In genomic region chr10:14571866-14572507, GRCh38 we compare ENCODE assay signal across 9 cellular contexts.
DNase-seq lines count a peak whose midpoint lies in the region; ATAC-seq, FAIRE-seq and TF ChIP-seq lines count a peak whose summit lies in the region.
"Had no signal": no experiment of that assay in that cellular context is flagged by ENCODE, and none has a peak within 500 bp of the region (broad histone marks: within the 10 kb centered on the region; RNA-seq: fewer than 3 reads in every experiment).

No MANE protein-coding gene starts in this region.

- no peak for TF ChIP-seq CTCF in osteocyte (IDR thresholded peaks at IDR 0.05)
- TF ChIP-seq CTCF in lower leg skin (IDR thresholded peaks at IDR 0.05), result no peak

- intact Hi-C loops in activated T-helper 1 cell treated with anti-CD3 and anti-CD28 coated beads, Interleukin-12 subunit alpha, Interleukin-12 subunit beta, Interleukin-2, Interleukin-4 antibody, amounts not matched to agents 30 ng/mL and 10 ng/mL and 1 ng/mL, durations not matched to agents 14 hours and 24 hours and 36 hours (cut with micrococcal nuclease), result loop anchor here (1.0 kb wide), 3 partner anchors 10 to 15 kb away; no protein-coding TSS in a partner anchor
- intact Hi-C loops in lower leg skin (cut with DNase I; ENCODE audit: low total_unique reads), result no loop called here

- peaks cover 86% of the 10 kb centered on the region for H3K4me1 Mint-ChIP-seq in activated T-helper 1 cell treated with anti-CD3 and anti-CD28 coated beads, Interleukin-12 subunit alpha, Interleukin-12 subunit beta, Interleukin-2, Interleukin-4 antibody, amounts not matched to agents 30 ng/mL and 10 ng/mL and 1 ng/mL, durations not matched to agents 14 hours and 24 hours and 36 hours (ENCODE audit: low read depth)
- peaks cover 20% of the 10 kb centered on the region for H3K4me1 Mint-ChIP-seq in osteocyte (ENCODE audit: unreplicated experiment)

- H3K27ac Mint-ChIP-seq in activated T-helper 1 cell treated with anti-CD3 and anti-CD28 coated beads, Interleukin-12 subunit alpha, Interleukin-12 subunit beta, Interleukin-2, Interleukin-4 antibody, amounts not matched to agents 30 ng/mL and 10 ng/mL and 1 ng/mL, durations not matched to agents 14 hours and 24 hours and 36 hours, result peak overlapping the region; percentile 97
- H3K27ac Mint-ChIP-seq in osteocyte (ENCODE audit: unreplicated experiment), result no peak overlapping the region

- TF ChIP-seq POLR2A in lower leg skin (IDR thresholded peaks at IDR 0.05), result no peak

- H3K4me3 Mint-ChIP-seq in activated T-helper 1 cell treated with anti-CD3 and anti-CD28 coated beads, Interleukin-12 subunit alpha, Interleukin-12 subunit beta, Interleukin-2, Interleukin-4 antibody, amounts not matched to agents 30 ng/mL and 10 ng/mL and 1 ng/mL, durations not matched to agents 14 hours and 24 hours and 36 hours, result peak overlapping the region; percentile 82
- no peak overlapping the region for H3K4me3 Mint-ChIP-seq in osteocyte (ENCODE audit: unreplicated experiment)

- DNase-seq in activated T-helper 1 cell treated with anti-CD3 and anti-CD28 coated beads, Interleukin-12 subunit alpha, Interleukin-12 subunit beta, Interleukin-2, Interleukin-4 antibody, amounts not matched to agents 30 ng/mL and 10 ng/mL and 1 ng/mL, durations not matched to agents 14 hours and 24 hours and 36 hours (ENCODE audit: low spot score), result peak; percentile 55
- DNase-seq in glomerular endothelial cell (ENCODE audit: extremely low read depth, low read depth, low spot score), result peak; percentile 64
- DNase-seq in stimulated activated CD4-positive, alpha-beta T cell treated with anti-CD3 and anti-CD28 coated beads, Interleukin-4, amount 100 ng/mL, for 24 hours, result peak; percentile 66
- DNase-seq in osteocyte (ENCODE audit: extremely low spot score, unreplicated experiment), result no peak
- DNase-seq in HTR-8/SVneo (ENCODE audit: insufficient read length, low spot score), result no peak
- DNase-seq in lower leg skin (ENCODE audit: low spot score in 2 of 2), result no peak

- ATAC-seq in GM19351 (IDR thresholded peaks at IDR 0.05; ENCODE audit: unreplicated experiment) (peak; percentile 85), HG03521 (IDR thresholded peaks at IDR 0.05; ENCODE audit: unreplicated experiment) (peak; percentile 62)

- H3K27me3 Mint-ChIP-seq in activated T-helper 1 cell treated with anti-CD3 and anti-CD28 coated beads, Interleukin-12 subunit alpha, Interleukin-12 subunit beta, Interleukin-2, Interleukin-4 antibody, amounts not matched to agents 30 ng/mL and 10 ng/mL and 1 ng/mL, durations not matched to agents 14 hours and 24 hours and 36 hours (ENCODE audit: insufficient read depth), result no peaks in the 10 kb centered on the region
- H3K27me3 Mint-ChIP-seq in osteocyte (ENCODE audit: unreplicated experiment), result no peaks in the 10 kb centered on the region

- H3K36me3 Mint-ChIP-seq in activated T-helper 1 cell treated with anti-CD3 and anti-CD28 coated beads, Interleukin-12 subunit alpha, Interleukin-12 subunit beta, Interleukin-2, Interleukin-4 antibody, amounts not matched to agents 30 ng/mL and 10 ng/mL and 1 ng/mL, durations not matched to agents 14 hours and 24 hours and 36 hours (ENCODE audit: low read depth), result peaks cover 33% of the 10 kb centered on the region
- H3K36me3 Mint-ChIP-seq in osteocyte (ENCODE audit: unreplicated experiment), result peaks cover 16% of the 10 kb centered on the region

- no peaks in the 10 kb centered on the region for H3K9me3 Mint-ChIP-seq in activated T-helper 1 cell treated with anti-CD3 and anti-CD28 coated beads, Interleukin-12 subunit alpha, Interleukin-12 subunit beta, Interleukin-2, Interleukin-4 antibody, amounts not matched to agents 30 ng/mL and 10 ng/mL and 1 ng/mL, durations not matched to agents 14 hours and 24 hours and 36 hours
- no peaks in the 10 kb centered on the region for H3K9me3 Mint-ChIP-seq in osteocyte (ENCODE audit: unreplicated experiment)

- 69 to 74% methylated on average over 10 of the region's 10 CpGs for WGBS in lower leg skin, 2 donors

- no peak for FAIRE-seq in HTR-8/SVneo (lab: Jason Lieb, UNC)

- H3K4me3 ChIP-seq in lower leg skin (ENCODE audit: low read depth, poor library complexity, severe bottlenecking), result no peak overlapping the region
- H3K4me3 ChIP-seq: SK-N-MC had no signal

Comparison
In these comparisons a context has a peak if more than half of its experiments do, and no peak if none do; other contexts are left out.
1. DNase-seq: peak in activated T-helper 1 cell treated with anti-CD3 and anti-CD28 coated beads, Interleukin-12 subunit alpha, Interleukin-12 subunit beta, Interleukin-2, Interleukin-4 antibody, amounts not matched to agents 30 ng/mL and 10 ng/mL and 1 ng/mL, durations not matched to agents 14 hours and 24 hours and 36 hours (single experiment), glomerular endothelial cell (single experiment) and stimulated activated CD4-positive, alpha-beta T cell treated with anti-CD3 and anti-CD28 coated beads, Interleukin-4, amount 100 ng/mL, for 24 hours (single experiment); none in osteocyte (single experiment), HTR-8/SVneo (single experiment) and lower leg skin (0 of 2).